27 cellular contexts compared by ENCODE assay signal in genomic region chr3:156492801-156493261, GRCh38.
DNase-seq lines count a peak whose midpoint lies in the region; ATAC-seq and TF ChIP-seq lines count a peak whose summit lies in the region.
"Had no signal": no experiment of that assay in that cellular context is flagged by ENCODE, and none has a peak within 500 bp of the region (broad histone marks: within the 10 kb centered on the region; RNA-seq: fewer than 3 reads in every experiment).

No MANE protein-coding gene starts in this region.

- no peaks in the 10 kb centered on the region for H3K4me1 Mint-ChIP-seq in activated naive CD8-positive, alpha-beta T cell treated with anti-CD3 and anti-CD28 coated beads for 36 hours
- H3K4me1 Mint-ChIP-seq: GM23338, neural crest cell had no signal

- H3K27me3 ChIP-seq in muscle layer of duodenum (ENCODE audit: low read depth, low read length) (no peaks in the 10 kb centered on the region), tibial artery (no peaks in the 10 kb centered on the region)
- H3K27me3 ChIP-seq: breast epithelium, hepatocyte, SJCRH30, spleen had no signal

- no peak overlapping the region for H3K4me3 Mint-ChIP-seq in activated naive CD8-positive, alpha-beta T cell treated with anti-CD3 and anti-CD28 coated beads for 36 hours
- H3K4me3 Mint-ChIP-seq: activated CD8-positive, alpha-beta memory T cell treated with anti-CD3 and anti-CD28 coated beads, Interleukin-2, amount 10 ng/mL, durations not matched to agents 7 days and 5 days; activated naive CD8-positive, alpha-beta T cell; GM23338; neural crest cell; T-helper 1 cell treated with Interleukin-12 subunit alpha and Interleukin-12 subunit beta and Interleukin-4 antibody, amounts not matched to agents 30 μg/mL and 1 μg/mL, for 36 hours had no signal

- intact Hi-C loops in tibial artery (cut with DNase I; ENCODE audit: low total_unique reads) = no loop called here

- TF ChIP-seq CTCF in astrocyte of the cerebellum (IDR thresholded peaks at IDR 0.05; ENCODE audit: low read depth, low read length, missing control alignments) = no peak
- TF ChIP-seq CTCF in tibial artery (IDR thresholded peaks at IDR 0.05) = no peak

- H3K27ac ChIP-seq in muscle layer of duodenum (ENCODE audit: low read length) = peak overlapping the region; percentile 47
- peak overlapping the region; percentile 33 to 34 for H3K27ac ChIP-seq in tibial artery
- H3K27ac ChIP-seq: 22Rv1, breast epithelium, hepatocyte, SJCRH30, spleen had no signal

- H3K9me3 Mint-ChIP-seq in activated naive CD8-positive, alpha-beta T cell treated with anti-CD3 and anti-CD28 coated beads for 36 hours = peaks cover under 1% of the 10 kb centered on the region
- H3K9me3 Mint-ChIP-seq: T-helper 1 cell treated with Interleukin-12 subunit alpha and Interleukin-12 subunit beta and Interleukin-4 antibody, amounts not matched to agents 30 μg/mL and 1 μg/mL, for 36 hours had no signal

- H3K9me3 ChIP-seq in muscle layer of duodenum (ENCODE audit: control insufficient read depth in 1 of 2, low read length in 2 of 2) = no peaks in the 10 kb centered on the region
- H3K9me3 ChIP-seq in tibial artery = no peaks in the 10 kb centered on the region
- H3K9me3 ChIP-seq: breast epithelium, SJCRH30, spleen had no signal

- H3K36me3 ChIP-seq in muscle layer of duodenum (ENCODE audit: control insufficient read depth in 1 of 2, insufficient read depth in 2 of 2, low read length in 2 of 2) (no peaks in the 10 kb centered on the region), tibial artery (peaks cover 0 to 6% (median 0%) of the 10 kb centered on the region in 3 donors)
- H3K36me3 ChIP-seq: breast epithelium, SJCRH30, spleen had no signal

- no peaks in the 10 kb centered on the region for H3K36me3 Mint-ChIP-seq in activated naive CD8-positive, alpha-beta T cell treated with anti-CD3 and anti-CD28 coated beads for 36 hours

- no peak overlapping the region for H3K4me3 ChIP-seq in astrocyte of the cerebellum (ENCODE audit: low read depth, low read length)
- H3K4me3 ChIP-seq in muscle layer of duodenum (ENCODE audit: low read depth in 1 of 2, low read length in 2 of 2) = peak overlapping the region in 1 of 2 donors; percentile 17
- no peak overlapping the region for H3K4me3 ChIP-seq in tibial artery
- H3K4me3 ChIP-seq: breast epithelium, GM23338, hepatocyte, SJCRH30, spleen had no signal

- H3K27ac Mint-ChIP-seq in activated naive CD8-positive, alpha-beta T cell treated with anti-CD3 and anti-CD28 coated beads for 36 hours = no peak overlapping the region
- H3K27ac Mint-ChIP-seq: activated CD8-positive, alpha-beta memory T cell treated with anti-CD3 and anti-CD28 coated beads, Interleukin-2, amount 10 ng/mL, durations not matched to agents 7 days and 5 days; activated naive CD8-positive, alpha-beta T cell; GM23338; progenitor cell of endocrine pancreas; T-helper 1 cell treated with Interleukin-12 subunit alpha and Interleukin-12 subunit beta and Interleukin-4 antibody, amounts not matched to agents 30 μg/mL and 1 μg/mL, for 36 hours had no signal

- no peak for ATAC-seq in esophagus mucosa
- ATAC-seq: activated CD8-positive, alpha-beta memory T cell treated with anti-CD3 and anti-CD28 coated beads, Interleukin-2, amount 10 ng/mL, durations not matched to agents 7 days and 5 days; GM23338; stimulated activated naive CD8-positive, alpha-beta T cell treated with anti-CD3 and anti-CD28 coated beads, Interleukin-15, Interleukin-2, amounts not matched to agents 100 U/mL and 50 U/mL, for 24 hours had no signal

- DNase-seq in DMS 273 (lab: John Stamatoyannopoulos, UW; ENCODE audit: unreplicated experiment) (peak; percentile 44), DMS 273 treated with DMSO at 0.1 percent for 48 hours (lab: John Stamatoyannopoulos, UW) (no peak), astrocyte of the cerebellum (ENCODE audit: low read depth) (peak; percentile 26), tibial artery (no peak), NCI-H187 (lab: John Stamatoyannopoulos, UW) (no peak)
- no peak for DNase-seq in activated naive CD8-positive, alpha-beta T cell treated with anti-CD3 and anti-CD28 coated beads for 36 hours
- DNase-seq: activated CD4-positive, alpha-beta T cell treated with anti-CD3 and anti-CD28 coated beads for 48 hours; activated CD8-positive, alpha-beta memory T cell treated with anti-CD3 and anti-CD28 coated beads, Interleukin-2, amount 10 ng/mL, durations not matched to agents 7 days and 5 days; cortex of kidney; EL; NCI-H1092 treated with DMSO at 0.1 percent for 48 hours; NCI-H2029 treated with DMSO at 0.1 percent for 48 hours; SJCRH30; spleen; stimulated activated CD4-positive, alpha-beta T cell treated with anti-CD3 and anti-CD28 coated beads, Interleukin-4, amount 100 ng/mL, for 24 hours; stimulated activated naive CD8-positive, alpha-beta T cell treated with anti-CD3 and anti-CD28 coated beads, Interleukin-15, Interleukin-2, amounts not matched to agents 100 U/mL and 50 U/mL, for 24 hours; trophoblast cell had no signal

- H3K4me1 ChIP-seq in muscle layer of duodenum (ENCODE audit: control insufficient read depth in 1 of 2, insufficient read depth in 2 of 2, low read length in 2 of 2) (peaks cover 0 to 15% of the 10 kb centered on the region in 2 donors), tibial artery (peaks cover 0 to 68% (median 15%) of the 10 kb centered on the region in 4 donors)
- H3K4me1 ChIP-seq: breast epithelium, SJCRH30, spleen had no signal

- H3K27me3 Mint-ChIP-seq in activated naive CD8-positive, alpha-beta T cell treated with anti-CD3 and anti-CD28 coated beads for 36 hours = no peaks in the 10 kb centered on the region
- H3K27me3 Mint-ChIP-seq: activated CD8-positive, alpha-beta memory T cell treated with anti-CD3 and anti-CD28 coated beads, Interleukin-2, amount 10 ng/mL, durations not matched to agents 7 days and 5 days; progenitor cell of endocrine pancreas had no signal

- in situ Hi-C loops in astrocyte of the cerebellum (cut with HindIII; ENCODE audit: low sequenced_read_pairs) = no loop called here

Comparison
In these comparisons a context has a peak if more than half of its experiments do, and no peak if none do; other contexts are left out.
1. DNase-seq: peak in DMS 273 (single experiment) and astrocyte of the cerebellum (single experiment); none in DMS 273 treated with DMSO at 0.1 percent for 48 hours (single experiment), tibial artery (0 of 2), NCI-H187 (0 of 2) and activated naive CD8-positive, alpha-beta T cell treated with anti-CD3 and anti-CD28 coated beads for 36 hours (single experiment).